8 cellular contexts compared by ENCODE assay signal in the genomic region with DNA sequence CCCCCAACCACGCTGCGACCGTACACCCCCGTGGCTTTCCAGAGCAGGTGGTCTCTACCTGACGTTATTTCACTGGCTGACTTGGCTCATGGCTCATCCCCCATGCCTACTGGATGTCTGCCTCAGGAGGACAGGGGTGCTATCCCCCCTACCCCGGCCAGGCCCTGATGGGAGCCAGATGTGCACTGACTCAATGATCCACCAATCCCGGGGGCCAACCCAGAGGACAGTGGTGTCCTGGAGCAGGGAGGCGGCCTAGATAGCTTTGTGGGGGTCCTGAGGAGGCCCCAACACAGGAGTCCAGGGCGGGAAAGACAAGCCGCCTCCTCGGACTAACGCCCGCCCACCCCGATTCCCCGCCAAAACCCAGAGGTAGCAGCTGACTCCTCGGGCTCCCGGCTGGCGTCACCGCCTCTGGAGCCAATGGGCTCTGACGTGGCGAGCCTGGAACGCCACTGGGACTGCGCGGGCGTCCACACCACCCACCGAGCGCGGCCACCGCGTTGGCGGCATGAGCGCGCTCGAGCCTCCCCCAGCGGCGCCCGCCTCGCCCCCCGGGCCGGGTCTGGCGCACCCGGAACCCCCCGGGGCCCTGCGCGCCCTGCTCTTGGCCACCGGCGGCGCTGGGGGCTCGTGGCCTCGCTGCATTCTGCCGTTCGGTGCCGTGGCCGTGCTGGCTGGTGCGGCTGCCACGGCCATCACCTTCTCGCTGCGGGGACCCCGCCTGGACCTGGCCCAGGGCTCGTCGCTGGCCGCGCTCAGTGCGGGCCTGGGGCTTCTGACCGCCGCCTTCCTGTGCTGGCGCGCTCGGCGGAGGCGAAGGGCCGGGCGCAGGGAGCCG. TPM values are rescaled to one million over a fixed set of nuclear protein-coding genes. Genes with fewer than 3 reads are reported as not detected.
DNase-seq lines count a peak whose midpoint lies in the region; ATAC-seq, FAIRE-seq and TF ChIP-seq lines count a peak whose summit lies in the region.

No MANE protein-coding gene starts in this region.

- no peak overlapping the region for H2BK15ac ChIP-seq in H1 (ENCODE audit: low read length)

- H3K4me1 ChIP-seq in KMS-11 (ENCODE audit: low read depth, poor library complexity, severe bottlenecking) (peaks cover 39% of the 10 kb centered on the region), RWPE2 (ENCODE audit: insufficient read depth, poor library complexity, severe bottlenecking) (no peaks in the 10 kb centered on the region), H1 (replicated peaks in 1 of 4; ENCODE audit: control insufficient read depth in 3 of 4, insufficient read depth in 4 of 4, low read length in 3 of 4) (peaks cover 0 to 35% (median 26%) of the 10 kb centered on the region in 4 experiments; a peak in 6 of 7 replicates)

- H3K27me3 Mint-ChIP-seq in type B pancreatic cell: peaks cover 9% of the 10 kb centered on the region

- H3K27ac Mint-ChIP-seq in type B pancreatic cell: no peak overlapping the region

- H3K4me2 ChIP-seq in KMS-11: peak overlapping the region; percentile 86
- peak overlapping the region; percentile 88 to 94 for H3K4me2 ChIP-seq in H1 (ENCODE audit: insufficient read depth in 1 of 2, low read depth in 2 of 2, low read length in 2 of 2)

- H3K4me3 ChIP-seq in KMS-11 (IDR thresholded peaks at IDR 0.05; ENCODE audit: insufficient read depth, low read depth, low read length) (no peak overlapping the region), RWPE2 (ENCODE audit: severe bottlenecking) (peak overlapping the region; percentile 52), H1 (ENCODE audit: extremely low read depth in 1 of 4, insufficient read depth in 2 of 4, low read depth in 3 of 4, low read length in 4 of 4) (peak overlapping the region; percentile 36 to 73 (median 44))

- peaks cover 10% of the 10 kb centered on the region for H3K4me1 Mint-ChIP-seq in type B pancreatic cell (ENCODE audit: unreplicated experiment)

- no peaks in the 10 kb centered on the region for H3K79me2 ChIP-seq in KMS-11 (ENCODE audit: insufficient read depth, low read depth)
- H3K79me2 ChIP-seq in H1 (ENCODE audit: control insufficient read depth in 1 of 2, insufficient read depth in 2 of 2, low read length in 2 of 2): no peaks in the 10 kb centered on the region

- H3K9me3 Mint-ChIP-seq in type B pancreatic cell: no peaks in the 10 kb centered on the region

- TF ChIP-seq POLR2A in H1 (IDR thresholded peaks at IDR 0.05; ENCODE audit: control extremely low read depth in 1 of 2, low read depth in 2 of 2, low read length in 2 of 2): no peak; a peak in 1 of 3 replicates

- peaks cover 37% of the 10 kb centered on the region for H3K27me3 ChIP-seq in KMS-11 (ENCODE audit: insufficient read depth, low read depth)
- peaks cover 6% of the 10 kb centered on the region for H3K27me3 ChIP-seq in RWPE2 (ENCODE audit: insufficient read depth, poor library complexity, severe bottlenecking)
- H3K27me3 ChIP-seq in H1 (replicated peaks in 1 of 4; ENCODE audit: control insufficient read depth in 3 of 4, extremely low read depth in 1 of 4, insufficient read depth in 3 of 4, low read length in 3 of 4): peaks cover 15 to 43% (median 38%) of the 10 kb centered on the region in 4 experiments

- no peak overlapping the region for H3K27ac ChIP-seq in KMS-11
- H3K27ac ChIP-seq in RWPE2 (ENCODE audit: poor library complexity, severe bottlenecking): peak overlapping the region; percentile 26
- no peak overlapping the region for H3K27ac ChIP-seq in H1 (ENCODE audit: low read depth, low read length)

- peak overlapping the region; percentile 75; the same call in 1 of the 2 replicates for H2BK12ac ChIP-seq in H1 (ENCODE audit: low read depth, low read length)

- no peaks in the 10 kb centered on the region for H3K36me3 Mint-ChIP-seq in type B pancreatic cell

- H4K91ac ChIP-seq in H1 (replicated peaks; ENCODE audit: insufficient read length, low read length): peak overlapping the region; percentile 85

- no peak overlapping the region for H2AK5ac ChIP-seq in H1 (ENCODE audit: low read depth, low read length)

- no peak overlapping the region for H3K23ac ChIP-seq in H1 (ENCODE audit: insufficient read length)

- H2AFZ ChIP-seq in KMS-11 (ENCODE audit: low read depth): peak overlapping the region; percentile 30; the same call in 1 of the 2 replicates
- H2AFZ ChIP-seq in H1 (ENCODE audit: low read length): no peak overlapping the region

- H3K9me3 ChIP-seq in RWPE2 (ENCODE audit: severe bottlenecking) (no peaks in the 10 kb centered on the region), H1 (ENCODE audit: insufficient read depth in 2 of 2, low read depth in 1 of 2, low read length in 1 of 2) (no peaks in the 10 kb centered on the region)

- peak overlapping the region; percentile 97 for H4K8ac ChIP-seq in H1 (ENCODE audit: extremely low read depth, insufficient read depth, low read length)

- no peaks in the 10 kb centered on the region for H3K79me1 ChIP-seq in H1 (ENCODE audit: low read depth, low read length)

- no peak overlapping the region for H3K14ac ChIP-seq in H1 (ENCODE audit: insufficient read length)

- CTCF ChIA-PET in H1 (lab: Charles Lee; ENCODE audit: partially characterized antibody): interaction anchor here (0.7 to 1.3 kb wide), 3 partner anchors 12 to 33 kb away, joined by 3 to 4 read pairs (median 4); no protein-coding TSS in a partner anchor

- H2BK20ac ChIP-seq in H1 (ENCODE audit: low read length): no peak overlapping the region

- no peaks in the 10 kb centered on the region for H4K20me1 ChIP-seq in KMS-11 (ENCODE audit: insufficient read depth)
- H4K20me1 ChIP-seq in H1 (replicated peaks in 1 of 2; ENCODE audit: control insufficient read depth in 1 of 2, insufficient read depth in 2 of 2, low read length in 2 of 2): peaks cover 2 to 7% of the 10 kb centered on the region in 2 experiments

- TF ChIP-seq EP300 in H1 (IDR thresholded peaks at IDR 0.05; ENCODE audit: borderline replicate concordance in 1 of 2, low read depth in 2 of 2, low read length in 2 of 2): no peak

- peak overlapping the region; percentile 60 for H3K4me3 Mint-ChIP-seq in type B pancreatic cell

- no peak overlapping the region for H2BK120ac ChIP-seq in H1 (replicated peaks; ENCODE audit: low read depth, low read length)

- H3K36me3 ChIP-seq in KMS-11 (ENCODE audit: insufficient read depth): no peaks in the 10 kb centered on the region
- no peaks in the 10 kb centered on the region for H3K36me3 ChIP-seq in RWPE2 (ENCODE audit: low read depth)
- H3K36me3 ChIP-seq in H1 (ENCODE audit: control insufficient read depth in 2 of 4, insufficient read depth in 4 of 4, low read length in 3 of 4): peaks cover 0 to 7% (median 3%) of the 10 kb centered on the region in 4 experiments; a peak in 2 of 8 replicates

- peak overlapping the region; percentile 83; the same call in 1 of the 2 replicates for H2BK5ac ChIP-seq in H1 (ENCODE audit: low read depth, low read length)

- peak overlapping the region; percentile 98 for H3K18ac ChIP-seq in H1 (ENCODE audit: extremely low read depth, low read length)

- POLR2A ChIA-PET in H1 (lab: Charles Lee; ENCODE audit: partially characterized antibody): interaction anchor here (0.7 to 2.3 kb wide), 9 partner anchors 9 to 312 kb away, joined by 3 to 21 read pairs (median 3); a partner anchor contains a TSS

- peaks cover 14% of the 10 kb centered on the region; the same call in 1 of the 2 replicates for H3K23me2 ChIP-seq in H1 (ENCODE audit: low read depth, low read length)

- FAIRE-seq in H1 (lab: Jason Lieb, UNC) (no peak), RCC 7860 (lab: Jason Lieb, UNC) (no peak)

- DNase-seq in ELF-1 (ENCODE audit: low read depth, low spot score): peak; percentile 51
- DNase-seq in RWPE2 (ENCODE audit: low spot score): no peak
- peak in 1 of 2 experiments; percentile 85 for DNase-seq in H1 (ENCODE audit: low read depth in 1 of 2, low spot score in 2 of 2)
- DNase-seq in lung microvascular endothelial cell (ENCODE audit: low read depth in 2 of 2): peak; percentile 48 to 66
- no peak for DNase-seq in type B pancreatic cell (ENCODE audit: extremely low spot score, unreplicated experiment)
- DNase-seq in RCC 7860 (ENCODE audit: low spot score): no peak
- DNase-seq in kidney glomerular epithelial cell (lab: John Stamatoyannopoulos, UW): no peak

- WGBS in H1 (ENCODE audit: extremely low coverage in 1 of 2, insufficient coverage in 1 of 2, insufficient read length in 1 of 2, insufficient replicate concordance in 2 of 2, low coverage in 1 of 2, low lambda C conversion rate in 2 of 2, missing lambda C conversion rate in 1 of 2), 2 experiments: 11% methylated on average over 47 of the region's 74 CpGs; no CpG with 5 or more reads in 1 of the 2 experiments

- peak overlapping the region; percentile 47; the same call in 1 of the 2 replicates for H3K9ac ChIP-seq in KMS-11
- H3K9ac ChIP-seq in H1 (replicated peaks in 1 of 4; ENCODE audit: extremely low read depth in 1 of 4, low read depth in 3 of 4, low read length in 3 of 4): peak overlapping the region in 3 of 4 experiments; percentile 54 to 86 (median 69); a peak in 5 of 7 replicates

- H3K4ac ChIP-seq in H1 (replicated peaks; ENCODE audit: insufficient read length, low read depth, low read length): no peak overlapping the region

- ATAC-seq in RWPE2 (ENCODE audit: low read depth): peak; percentile 63

- no peak for TF ChIP-seq RAD21 in H1 (IDR thresholded peaks at IDR 0.05 in 1 of 2, conservative IDR thresholded peaks at IDR 0.05 in 1 of 2; ENCODE audit: low read depth in 2 of 2, low read length in 2 of 2)

- H3K56ac ChIP-seq in H1 (replicated peaks; ENCODE audit: insufficient read length, low read depth, low read length): peak overlapping the region; percentile 77

- H4K5ac ChIP-seq in H1 (ENCODE audit: insufficient read length, low read depth, low read length): peak overlapping the region; percentile 62

- TF ChIP-seq CTCF in KMS-11 (conservative IDR thresholded peaks at IDR 0.05; ENCODE audit: low read depth, low read length) (no peak), RWPE2 (IDR thresholded peaks at IDR 0.05; ENCODE audit: poor library complexity, severe bottlenecking) (peak; percentile 14), H1 (IDR thresholded peaks at IDR 0.05; ENCODE audit: control extremely low read depth in 1 of 3, insufficient read depth in 1 of 3, low read depth in 1 of 3, low read length in 3 of 3) (no peak), type B pancreatic cell (conservative IDR thresholded peaks at IDR 0.05) (peak; percentile 42)

RNA-seq across cellular contexts. Expression of a gene that starts 3.6 kb away (rescaled TPM):
- 0.34 and 0.52 TPM in 2 replicates for total RNA-seq in H1 (2021; fragmentation: NEBNext Ultra II Directional; extraction: Animal tissue kit (Norgen Biotek cat#: 25700))
- 0.30 and 0.74 TPM in 2 replicates for polyA plus RNA-seq in H1 (2011; rRNA removed)
- polyA plus RNA-seq in H1 (2011; cell fraction: cytosol; rRNA removed): 0.32 TPM
- 2.5 TPM for polyA plus RNA-seq in H1 (2011; cell fraction: nucleus; rRNA removed)
- polyA plus RNA-seq in H1 (2012, experiment 1 of 2): 0.08 to 0.20 TPM (median 0.08 TPM) in 3 of 4 replicates, not detected in the other
- 0.10 TPM for polyA plus RNA-seq in H1 (2012, experiment 2 of 2)
- 0.10 TPM for polyA plus RNA-seq in H1 (2013, experiment 1 of 2)
- polyA plus RNA-seq in H1 (2013, experiment 2 of 2): 0.15 TPM
- polyA minus RNA-seq in H1 (2011; rRNA and poly(A)+ RNA removed): 0.13 and 0.46 TPM in 2 replicates
- polyA minus RNA-seq in H1 (2011; cell fraction: cytosol; rRNA and poly(A)+ RNA removed): 1.1 TPM
- polyA minus RNA-seq in H1 (2011; cell fraction: nucleus; rRNA and poly(A)+ RNA removed): 4.2 TPM
- total RNA-seq in lung microvascular endothelial cell (under 0.01 TPM in 2 replicates), type B pancreatic cell (ENCODE audit: low replicate concordance) (1.2 and 4.5 TPM in 2 replicates)

RNA-seq across cellular contexts. Expression of a gene that starts 7.4 kb away (rescaled TPM):
- total RNA-seq in H1 (2021; fragmentation: NEBNext Ultra II Directional; extraction: Animal tissue kit (Norgen Biotek cat#: 25700)): 18.6 and 21.5 TPM in 2 replicates
- 8.7 and 13.3 TPM in 2 replicates for polyA plus RNA-seq in H1 (2011; rRNA removed)
- polyA plus RNA-seq in H1 (2011; cell fraction: cytosol; rRNA removed): 9.4 TPM
- 22.2 TPM for polyA plus RNA-seq in H1 (2011; cell fraction: nucleus; rRNA removed)
- polyA plus RNA-seq in H1 (2012, experiment 1 of 2): 7.7 to 10.3 TPM (median 9.2 TPM) in 4 replicates
- 4.2 TPM for polyA plus RNA-seq in H1 (2012, experiment 2 of 2)
- polyA plus RNA-seq in H1 (2013, experiment 1 of 2): 7.5 TPM
- 7.0 TPM for polyA plus RNA-seq in H1 (2013, experiment 2 of 2)
- polyA minus RNA-seq in H1 (2011; rRNA and poly(A)+ RNA removed): 13.1 and 14.6 TPM in 2 replicates
- polyA minus RNA-seq in H1 (2011; cell fraction: cytosol; rRNA and poly(A)+ RNA removed): 15.0 TPM
- polyA minus RNA-seq in H1 (2011; cell fraction: nucleus; rRNA and poly(A)+ RNA removed): 13.0 TPM
- total RNA-seq in lung microvascular endothelial cell (5.0 and 6.3 TPM in 2 replicates), type B pancreatic cell (ENCODE audit: low replicate concordance) (15.6 and 22.1 TPM in 2 replicates)

RNA-seq across cellular contexts. Expression of a gene that starts 7.6 kb away (rescaled TPM):
- total RNA-seq in H1 (2021; fragmentation: NEBNext Ultra II Directional; extraction: Animal tissue kit (Norgen Biotek cat#: 25700)): 54.2 and 54.6 TPM in 2 replicates
- 55.6 and 71.2 TPM in 2 replicates for polyA plus RNA-seq in H1 (2011; rRNA removed)
- polyA plus RNA-seq in H1 (2011; cell fraction: cytosol; rRNA removed): 57.9 TPM
- polyA plus RNA-seq in H1 (2011; cell fraction: nucleus; rRNA removed): 227 TPM
- 41.6 to 54.3 TPM (median 48.8 TPM) in 4 replicates for polyA plus RNA-seq in H1 (2012, experiment 1 of 2)
- 45.5 TPM for polyA plus RNA-seq in H1 (2012, experiment 2 of 2)
- 32.6 TPM for polyA plus RNA-seq in H1 (2013, experiment 1 of 2)
- 32.0 TPM for polyA plus RNA-seq in H1 (2013, experiment 2 of 2)
- 17.1 and 20.1 TPM in 2 replicates for polyA minus RNA-seq in H1 (2011; rRNA and poly(A)+ RNA removed)
- 27.2 TPM for polyA minus RNA-seq in H1 (2011; cell fraction: cytosol; rRNA and poly(A)+ RNA removed)
- 66.0 TPM for polyA minus RNA-seq in H1 (2011; cell fraction: nucleus; rRNA and poly(A)+ RNA removed)
- total RNA-seq in lung microvascular endothelial cell (2.6 and 3.3 TPM in 2 replicates), type B pancreatic cell (ENCODE audit: low replicate concordance) (10.5 and 31.6 TPM in 2 replicates)

RNA-seq across cellular contexts. Expression of a gene that starts 38.3 kb away (rescaled TPM):
- 54.3 and 55.9 TPM in 2 replicates for total RNA-seq in H1 (2021; fragmentation: NEBNext Ultra II Directional; extraction: Animal tissue kit (Norgen Biotek cat#: 25700))
- polyA plus RNA-seq in H1 (2011; rRNA removed): 15.4 and 25.5 TPM in 2 replicates
- 19.4 TPM for polyA plus RNA-seq in H1 (2011; cell fraction: cytosol; rRNA removed)
- 33.2 TPM for polyA plus RNA-seq in H1 (2011; cell fraction: nucleus; rRNA removed)
- polyA plus RNA-seq in H1 (2012, experiment 1 of 2): 28.0 to 37.5 TPM (median 33.7 TPM) in 4 replicates
- polyA plus RNA-seq in H1 (2012, experiment 2 of 2): 38.2 TPM
- polyA plus RNA-seq in H1 (2013, experiment 1 of 2): 21.7 TPM
- polyA plus RNA-seq in H1 (2013, experiment 2 of 2): 21.4 TPM
- polyA minus RNA-seq in H1 (2011; rRNA and poly(A)+ RNA removed): 41.3 and 59.4 TPM in 2 replicates
- polyA minus RNA-seq in H1 (2011; cell fraction: cytosol; rRNA and poly(A)+ RNA removed): 33.2 TPM
- 36.2 TPM for polyA minus RNA-seq in H1 (2011; cell fraction: nucleus; rRNA and poly(A)+ RNA removed)
- 7.7 and 15.0 TPM in 2 replicates for total RNA-seq in lung microvascular endothelial cell
- total RNA-seq in type B pancreatic cell (ENCODE audit: low replicate concordance): 15.5 and 36.0 TPM in 2 replicates

RNA-seq across cellular contexts. Expression of a gene that starts 46.2 kb away (rescaled TPM):
- total RNA-seq in H1 (2021; fragmentation: NEBNext Ultra II Directional; extraction: Animal tissue kit (Norgen Biotek cat#: 25700)): 176 and 199 TPM in 2 replicates
- 125 and 218 TPM in 2 replicates for polyA plus RNA-seq in H1 (2011; rRNA removed)
- polyA plus RNA-seq in H1 (2011; cell fraction: cytosol; rRNA removed): 35.7 TPM
- 80.2 TPM for polyA plus RNA-seq in H1 (2011; cell fraction: nucleus; rRNA removed)
- polyA plus RNA-seq in H1 (2012, experiment 1 of 2): 161 to 288 TPM (median 238 TPM) in 4 replicates
- polyA plus RNA-seq in H1 (2012, experiment 2 of 2): 371 TPM
- 359 TPM for polyA plus RNA-seq in H1 (2013, experiment 1 of 2)
- polyA plus RNA-seq in H1 (2013, experiment 2 of 2): 478 TPM
- polyA minus RNA-seq in H1 (2011; rRNA and poly(A)+ RNA removed): 15.2 and 20.3 TPM in 2 replicates
- 225 TPM for polyA minus RNA-seq in H1 (2011; cell fraction: cytosol; rRNA and poly(A)+ RNA removed)
- 36.2 TPM for polyA minus RNA-seq in H1 (2011; cell fraction: nucleus; rRNA and poly(A)+ RNA removed)
- total RNA-seq in lung microvascular endothelial cell (5.2 and 7.1 TPM in 2 replicates), type B pancreatic cell (ENCODE audit: low replicate concordance) (155 and 223 TPM in 2 replicates)

Comparison
In these comparisons a context has a peak if more than half of its experiments do, and no peak if none do; other contexts are left out.
1. DNase-seq: peak in ELF-1 (single experiment) and lung microvascular endothelial cell (2 of 2); none in RWPE2 (single experiment), type B pancreatic cell (single experiment), RCC 7860 (single experiment) and kidney glomerular epithelial cell (single experiment).
2. CTCF ChIP-seq: peak in RWPE2 (single experiment) and type B pancreatic cell (single experiment); none in KMS-11 (single experiment) and H1 (0 of 3).